ENCODE assay signal across 8 cellular contexts in genomic region chr7:79453558-79454324, GRCh38. TPM values are rescaled to one million over a fixed set of nuclear protein-coding genes. Genes with fewer than 3 reads are reported as not detected.
DNase-seq lines count a peak whose midpoint lies in the region; ATAC-seq and TF ChIP-seq lines count a peak whose summit lies in the region.

MAGI2 (minus strand) TSS chr7:79453667; CDS start chr7:79453320, 347 bp downstream.

- H3K4me3 ChIP-seq in epithelial cell of proximal tubule (ENCODE audit: low read depth, low read length): peak within 1 kb of the TSS; percentile 87

- H3K4me1 Mint-ChIP-seq in activated T-helper 17 cell treated with anti-CD3 and anti-CD28 coated beads, Interleukin-2, amount 50 U/mL, for 72 hours: no peaks in the 10 kb centered on the region

- H3K36me3 Mint-ChIP-seq in activated T-helper 17 cell treated with anti-CD3 and anti-CD28 coated beads, Interleukin-2, amount 50 U/mL, for 72 hours (ENCODE audit: low read depth): no peaks in the 10 kb centered on the region

- DNase-seq in DMS53 (lab: John Stamatoyannopoulos, UW) (peak; percentile 66), DMS53 treated with DMSO at 0.1 percent for 48 hours (lab: John Stamatoyannopoulos, UW; ENCODE audit: unreplicated experiment) (no peak), SK-N-DZ (ENCODE audit: low spot score) (peak; percentile 78), epithelial cell of proximal tubule (ENCODE audit: low read depth) (no peak), medulla oblongata (ENCODE audit: extremely low spot score) (peak; percentile 91)
- no peak for DNase-seq in stimulated activated CD4-positive, alpha-beta T cell treated with anti-CD3 and anti-CD28 coated beads, Interleukin-4, amount 100 ng/mL, for 24 hours

- H3K4me3 Mint-ChIP-seq in activated T-helper 17 cell treated with anti-CD3 and anti-CD28 coated beads, Interleukin-2, amount 50 U/mL, for 72 hours: no peak within 1 kb of the TSS

- no peak within 1 kb of the TSS for H3K27ac Mint-ChIP-seq in activated T-helper 17 cell treated with anti-CD3 and anti-CD28 coated beads, Interleukin-2, amount 50 U/mL, for 72 hours

- TF ChIP-seq CTCF in epithelial cell of proximal tubule (conservative IDR thresholded peaks at IDR 0.05; ENCODE audit: low read depth, low read length): no peak
- no peak for TF ChIP-seq CTCF in subcutaneous adipose tissue (IDR thresholded peaks at IDR 0.05; ENCODE audit: low read depth)

- no peak for ATAC-seq in activated T-helper 17 cell treated with anti-CD3 and anti-CD28 coated beads, Interleukin-2, amount 50 U/mL, for 72 hours (replicated peaks)

- peaks cover 23% of the 10 kb centered on the region for H3K27me3 Mint-ChIP-seq in activated T-helper 17 cell treated with anti-CD3 and anti-CD28 coated beads, Interleukin-2, amount 50 U/mL, for 72 hours

- H3K9me3 Mint-ChIP-seq in activated T-helper 17 cell treated with anti-CD3 and anti-CD28 coated beads, Interleukin-2, amount 50 U/mL, for 72 hours: no peaks in the 10 kb centered on the region

RNA-seq across cellular contexts. Expression of gene MAGI2, which starts in this region (rescaled TPM):
- 2.6 and 3.5 TPM in 2 replicates for polyA plus RNA-seq in SK-N-DZ (2014; cell fraction: cytosol; rRNA removed)
- polyA plus RNA-seq in SK-N-DZ (2014; cell fraction: nucleus; rRNA removed): 3.3 and 4.2 TPM in 2 replicates
- 0.43 and 0.92 TPM in 2 replicates for total RNA-seq in epithelial cell of proximal tubule
- total RNA-seq in subcutaneous adipose tissue: 10 to 100 TPM; 13.7 to 22.9 (median 17.7) TPM
- total RNA-seq in activated T-helper 17 cell treated with anti-CD3 and anti-CD28 coated beads, Interleukin-2, amount 50 U/mL, for 72 hours: under 1 TPM; 0.05 to 0.09 TPM

Comparison
In these comparisons a context has a peak if more than half of its experiments do, and no peak if none do; other contexts are left out.
1. DNase-seq: peak in DMS53 (single experiment), SK-N-DZ (single experiment) and medulla oblongata (single experiment); none in DMS53 treated with DMSO at 0.1 percent for 48 hours (single experiment), epithelial cell of proximal tubule (single experiment) and stimulated activated CD4-positive, alpha-beta T cell treated with anti-CD3 and anti-CD28 coated beads, Interleukin-4, amount 100 ng/mL, for 24 hours (single experiment).